30 cellular contexts compared by ENCODE assay signal in genomic region chr11:62223095-62223494, GRCh38. TPM values are rescaled to one million over a fixed set of nuclear protein-coding genes. Genes with fewer than 3 reads are reported as not detected.
DNase-seq lines count a peak whose midpoint lies in the region; ATAC-seq, FAIRE-seq and TF ChIP-seq lines count a peak whose summit lies in the region.
"Had no signal": no experiment of that assay in that cellular context is flagged by ENCODE, and none has a peak within 500 bp of the region (broad histone marks: within the 10 kb centered on the region; RNA-seq: fewer than 3 reads in every experiment).

No MANE protein-coding gene starts in this region.

- H3K4me1 ChIP-seq in neural progenitor cell, result no peaks in the 10 kb centered on the region
- H3K4me1 ChIP-seq: foreskin keratinocyte, heart left ventricle, lower lobe of right lung, Peyer's patch, vagina had no signal

- no peak for TF ChIP-seq CTCF in endothelial cell (IDR thresholded peaks at IDR 0.05; ENCODE audit: unreplicated experiment)
- TF ChIP-seq CTCF in neural progenitor cell (IDR thresholded peaks at IDR 0.05), result no peak

- no peaks in the 10 kb centered on the region for H3K79me2 ChIP-seq in neural progenitor cell (ENCODE audit: low read depth)

- DNase-seq in DMS53 (lab: John Stamatoyannopoulos, UW) (peak; percentile 52), DMS53 treated with DMSO at 0.1 percent for 48 hours (lab: John Stamatoyannopoulos, UW; ENCODE audit: unreplicated experiment) (no peak), endothelial cell (ENCODE audit: low spot score) (no peak), neural progenitor cell (ENCODE audit: low spot score) (no peak), HTR-8/SVneo (ENCODE audit: insufficient read length, low spot score) (no peak)
- DNase-seq in activated CD8-positive, alpha-beta memory T cell treated with anti-CD3 and anti-CD28 coated beads, Interleukin-2, amount 10 ng/mL, durations not matched to agents 7 days and 5 days, result no peak
- DNase-seq: activated CD4-positive, alpha-beta T cell treated with anti-CD3 and anti-CD28 coated beads for 48 hours; activated CD8-positive, alpha-beta memory T cell treated with anti-CD3 and anti-CD28 coated beads for 24 hours; activated gamma-delta T cell; activated T-cell treated with anti-CD3 and anti-CD28 coated beads, Interleukin-2, amount 50 U/mL, for 1 hour; brain microvascular endothelial cell; Calu3; effector CD4-positive, alpha-beta T cell; heart left ventricle; IMR-90; lower lobe of right lung; MM.1S; NCI-H510A treated with DMSO at 0.1 percent for 48 hours; Peyer's patch; SHP77 treated with DMSO at 0.1 percent for 48 hours; stimulated activated naive CD8-positive, alpha-beta T cell treated with anti-CD3 and anti-CD28 coated beads, Interleukin-15, Interleukin-2, amounts not matched to agents 100 U/mL and 50 U/mL, for 24 hours had no signal

- no peak overlapping the region for H3K9ac ChIP-seq in neural progenitor cell

- peak overlapping the region; percentile 54 for H2AFZ ChIP-seq in neural progenitor cell (replicated peaks)

- no peaks in the 10 kb centered on the region for H4K20me1 ChIP-seq in neural progenitor cell (ENCODE audit: low read depth)

- H3F3A ChIP-seq in neural progenitor cell (ENCODE audit: low read depth), result no peaks in the 10 kb centered on the region

- peak overlapping the region; percentile 26 for H3K27ac Mint-ChIP-seq in activated T-helper 17 cell treated with anti-CD3 and anti-CD28 coated beads, Interleukin-2, amount 50 U/mL, for 72 hours
- H3K27ac Mint-ChIP-seq in endothelial cell (ENCODE audit: unreplicated experiment) (peak overlapping the region; percentile 45), neural progenitor cell (no peak overlapping the region)
- H3K27ac Mint-ChIP-seq in activated CD8-positive, alpha-beta memory T cell treated with anti-CD3 and anti-CD28 coated beads, Interleukin-2, amount 10 ng/mL, durations not matched to agents 7 days and 5 days, result no peak overlapping the region
- H3K27ac Mint-ChIP-seq: CD14-positive monocyte; T-helper 2 cell treated with Interferon-gamma antibody and Interleukin-4, amounts not matched to agents 5 μg/mL and 100 μg/mL, for 36 hours had no signal

- H3K4me3 Mint-ChIP-seq in activated T-helper 17 cell treated with anti-CD3 and anti-CD28 coated beads, Interleukin-2, amount 50 U/mL, for 72 hours, result no peak overlapping the region
- H3K4me3 Mint-ChIP-seq in endothelial cell (ENCODE audit: unreplicated experiment), result no peak overlapping the region
- no peak overlapping the region for H3K4me3 Mint-ChIP-seq in neural progenitor cell
- H3K4me3 Mint-ChIP-seq in activated CD8-positive, alpha-beta memory T cell treated with anti-CD3 and anti-CD28 coated beads, Interleukin-2, amount 10 ng/mL, durations not matched to agents 7 days and 5 days, result no peak overlapping the region
- H3K4me3 Mint-ChIP-seq: CD14-positive monocyte; T-helper 2 cell treated with Interferon-gamma antibody and Interleukin-4, amounts not matched to agents 5 μg/mL and 100 μg/mL, for 36 hours had no signal

- FAIRE-seq in HTR-8/SVneo (lab: Jason Lieb, UNC), result no peak

- H3K27me3 ChIP-seq in neural progenitor cell, result no peaks in the 10 kb centered on the region
- H3K27me3 ChIP-seq: brain microvascular endothelial cell, foreskin keratinocyte, Peyer's patch, vagina had no signal

- H3K9me3 ChIP-seq in neural progenitor cell (ENCODE audit: low read depth), result no peaks in the 10 kb centered on the region

- H3K4me1 Mint-ChIP-seq in activated T-helper 17 cell treated with anti-CD3 and anti-CD28 coated beads, Interleukin-2, amount 50 U/mL, for 72 hours, result no peaks in the 10 kb centered on the region
- H3K4me1 Mint-ChIP-seq in endothelial cell (ENCODE audit: unreplicated experiment) (no peaks in the 10 kb centered on the region), neural progenitor cell (no peaks in the 10 kb centered on the region)
- H3K4me1 Mint-ChIP-seq in activated CD8-positive, alpha-beta memory T cell treated with anti-CD3 and anti-CD28 coated beads, Interleukin-2, amount 10 ng/mL, durations not matched to agents 7 days and 5 days, result no peaks in the 10 kb centered on the region
- H3K4me1 Mint-ChIP-seq: CD14-positive monocyte had no signal

- no peak overlapping the region for H3K4me2 ChIP-seq in neural progenitor cell

- no peaks in the 10 kb centered on the region for H3K36me3 Mint-ChIP-seq in activated T-helper 17 cell treated with anti-CD3 and anti-CD28 coated beads, Interleukin-2, amount 50 U/mL, for 72 hours (ENCODE audit: low read depth)
- peaks cover 15% of the 10 kb centered on the region for H3K36me3 Mint-ChIP-seq in endothelial cell (ENCODE audit: low read depth, unreplicated experiment)
- H3K36me3 Mint-ChIP-seq in neural progenitor cell, result no peaks in the 10 kb centered on the region
- H3K36me3 Mint-ChIP-seq in activated CD8-positive, alpha-beta memory T cell treated with anti-CD3 and anti-CD28 coated beads, Interleukin-2, amount 10 ng/mL, durations not matched to agents 7 days and 5 days, result peaks cover 7% of the 10 kb centered on the region
- H3K36me3 Mint-ChIP-seq: CD14-positive monocyte had no signal

- no peak overlapping the region for H3K4me3 ChIP-seq in neural progenitor cell
- H3K4me3 ChIP-seq: heart left ventricle, lower lobe of right lung, Peyer's patch, thoracic aorta, vagina had no signal

- ATAC-seq in activated T-helper 17 cell treated with anti-CD3 and anti-CD28 coated beads, Interleukin-2, amount 50 U/mL, for 72 hours (replicated peaks), result no peak
- ATAC-seq in GM18511 (IDR thresholded peaks at IDR 0.05; ENCODE audit: unreplicated experiment), result no peak
- ATAC-seq in activated CD8-positive, alpha-beta memory T cell treated with anti-CD3 and anti-CD28 coated beads, Interleukin-2, amount 10 ng/mL, durations not matched to agents 7 days and 5 days, result no peak
- ATAC-seq: foreskin keratinocyte; heart left ventricle; lower lobe of right lung; sciatic nerve; stimulated activated naive CD8-positive, alpha-beta T cell treated with anti-CD3 and anti-CD28 coated beads, Interleukin-15, Interleukin-2, amounts not matched to agents 100 U/mL and 50 U/mL, for 24 hours had no signal

- peaks cover 5% of the 10 kb centered on the region for H3K27me3 Mint-ChIP-seq in activated T-helper 17 cell treated with anti-CD3 and anti-CD28 coated beads, Interleukin-2, amount 50 U/mL, for 72 hours
- no peaks in the 10 kb centered on the region for H3K27me3 Mint-ChIP-seq in endothelial cell (ENCODE audit: unreplicated experiment)
- peaks cover 5% of the 10 kb centered on the region for H3K27me3 Mint-ChIP-seq in neural progenitor cell (ENCODE audit: insufficient read depth, low read depth)
- peaks cover 32% of the 10 kb centered on the region for H3K27me3 Mint-ChIP-seq in activated CD8-positive, alpha-beta memory T cell treated with anti-CD3 and anti-CD28 coated beads, Interleukin-2, amount 10 ng/mL, durations not matched to agents 7 days and 5 days

- no peak overlapping the region for H3K27ac ChIP-seq in neural progenitor cell
- H3K27ac ChIP-seq: brain microvascular endothelial cell, foreskin keratinocyte, heart left ventricle, lower lobe of right lung, Peyer's patch, thoracic aorta, vagina had no signal

- CTCF ChIA-PET in activated CD8-positive, alpha-beta memory T cell treated with anti-CD3 and anti-CD28 coated beads, Interleukin-2, amount 10 ng/mL, durations not matched to agents 7 days and 5 days (lab: Charles Lee), result interaction anchor here (1.4 to 1.7 kb wide), 2 partner anchors 10 to 87 kb away, joined by 4 to 6 read pairs; no protein-coding TSS in a partner anchor

- H3K9me3 Mint-ChIP-seq in activated T-helper 17 cell treated with anti-CD3 and anti-CD28 coated beads, Interleukin-2, amount 50 U/mL, for 72 hours, result peaks cover 29% of the 10 kb centered on the region
- peaks cover 12% of the 10 kb centered on the region for H3K9me3 Mint-ChIP-seq in endothelial cell (ENCODE audit: unreplicated experiment)
- peaks cover 4% of the 10 kb centered on the region for H3K9me3 Mint-ChIP-seq in neural progenitor cell
- peaks cover 14% of the 10 kb centered on the region for H3K9me3 Mint-ChIP-seq in activated CD8-positive, alpha-beta memory T cell treated with anti-CD3 and anti-CD28 coated beads, Interleukin-2, amount 10 ng/mL, durations not matched to agents 7 days and 5 days (ENCODE audit: low read depth)

- no peaks in the 10 kb centered on the region for H3K36me3 ChIP-seq in neural progenitor cell
- H3K36me3 ChIP-seq: brain microvascular endothelial cell, heart left ventricle, lower lobe of right lung, Peyer's patch, thoracic aorta, vagina had no signal

RNA-seq across cellular contexts. Expression of gene SCGB2A1, which starts 14.6 kb away (rescaled TPM):
- not detected for total RNA-seq in activated T-helper 17 cell treated with anti-CD3 and anti-CD28 coated beads, Interleukin-2, amount 50 U/mL, for 72 hours
- total RNA-seq in endothelial cell (ENCODE audit: unreplicated experiment), result not detected
- total RNA-seq in neural progenitor cell (ENCODE audit: low replicate concordance), result not detected in 2 replicates
- total RNA-seq in activated CD8-positive, alpha-beta memory T cell treated with anti-CD3 and anti-CD28 coated beads, Interleukin-2, amount 10 ng/mL, durations not matched to agents 7 days and 5 days, result not detected
- total RNA-seq: Calu3, Daoy, foreskin keratinocyte, heart left ventricle, IMR-90, sciatic nerve, thoracic aorta, vagina had no signal

RNA-seq across cellular contexts. Expression of gene SCGB1D2, which starts 18.9 kb away (rescaled TPM):
- total RNA-seq in activated T-helper 17 cell treated with anti-CD3 and anti-CD28 coated beads, Interleukin-2, amount 50 U/mL, for 72 hours, result not detected
- total RNA-seq in endothelial cell (ENCODE audit: unreplicated experiment) (not detected), neural progenitor cell (ENCODE audit: low replicate concordance) (not detected in 2 replicates)
- not detected for total RNA-seq in activated CD8-positive, alpha-beta memory T cell treated with anti-CD3 and anti-CD28 coated beads, Interleukin-2, amount 10 ng/mL, durations not matched to agents 7 days and 5 days
- total RNA-seq: Calu3, Daoy, foreskin keratinocyte, IMR-90, lower lobe of right lung, Peyer's patch, sciatic nerve, thoracic aorta, vagina had no signal

RNA-seq across cellular contexts. Expression of gene SCGB1D1, which starts 33.1 kb away (rescaled TPM):
- total RNA-seq in activated T-helper 17 cell treated with anti-CD3 and anti-CD28 coated beads, Interleukin-2, amount 50 U/mL, for 72 hours, result not detected
- not detected for total RNA-seq in endothelial cell (ENCODE audit: unreplicated experiment)
- total RNA-seq in neural progenitor cell (ENCODE audit: low replicate concordance), result not detected in 2 replicates
- not detected for total RNA-seq in activated CD8-positive, alpha-beta memory T cell treated with anti-CD3 and anti-CD28 coated beads, Interleukin-2, amount 10 ng/mL, durations not matched to agents 7 days and 5 days
- total RNA-seq: Calu3, Daoy, foreskin keratinocyte, heart left ventricle, IMR-90, lower lobe of right lung, Peyer's patch, sciatic nerve, thoracic aorta, vagina had no signal

RNA-seq across cellular contexts. Expression of gene SCGB2A2, which starts 46.9 kb away (rescaled TPM):
- total RNA-seq in activated T-helper 17 cell treated with anti-CD3 and anti-CD28 coated beads, Interleukin-2, amount 50 U/mL, for 72 hours, result not detected
- not detected for total RNA-seq in endothelial cell (ENCODE audit: unreplicated experiment)
- total RNA-seq in neural progenitor cell (ENCODE audit: low replicate concordance), result not detected in 2 replicates
- total RNA-seq in activated CD8-positive, alpha-beta memory T cell treated with anti-CD3 and anti-CD28 coated beads, Interleukin-2, amount 10 ng/mL, durations not matched to agents 7 days and 5 days, result not detected
- total RNA-seq: Calu3, Daoy, foreskin keratinocyte, heart left ventricle, IMR-90, lower lobe of right lung, Peyer's patch, sciatic nerve, vagina had no signal

Comparison
In these comparisons a context has a peak if more than half of its experiments do, and no peak if none do; other contexts are left out.
1. H3K27ac Mint-ChIP-seq: peak in activated T-helper 17 cell treated with anti-CD3 and anti-CD28 coated beads, Interleukin-2, amount 50 U/mL, for 72 hours (single experiment) and endothelial cell (single experiment); none in neural progenitor cell (single experiment) and activated CD8-positive, alpha-beta memory T cell treated with anti-CD3 and anti-CD28 coated beads, Interleukin-2, amount 10 ng/mL, durations not matched to agents 7 days and 5 days (single experiment).